ENCODE assay signal across 1 cellular context in the genomic region with DNA sequence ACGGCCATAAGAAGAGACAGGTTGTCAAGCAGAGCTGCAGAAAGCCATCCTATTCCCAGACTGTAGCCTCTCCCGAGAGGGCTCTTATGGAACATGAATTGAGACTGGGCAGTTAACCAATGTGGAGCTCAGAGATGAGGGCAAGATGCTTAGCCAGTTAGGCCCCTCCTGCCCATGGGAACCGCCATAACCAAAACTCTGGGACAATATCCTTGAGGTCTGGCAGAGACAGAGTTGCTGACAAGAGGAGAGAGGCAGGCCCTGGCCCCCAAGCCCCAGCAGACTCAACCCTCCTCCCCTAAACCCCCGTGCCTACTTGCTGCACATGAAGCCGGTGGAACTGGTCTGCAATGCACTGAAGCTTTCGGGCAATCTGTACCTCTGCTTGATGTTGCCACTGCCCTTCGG.
TF ChIP-seq lines count a peak whose summit lies in the region.

No MANE protein-coding gene starts in this region.

TF ChIP-seq in GM12878, 131 proteins besides CTCF, POLR2A, EP300 and RAD21:
- TF ChIP-seq ZNF622 (IDR thresholded peaks at IDR 0.05): no peak
- no peak for TF ChIP-seq YBX1 (IDR thresholded peaks at IDR 0.05)
- TF ChIP-seq TCF3 (IDR thresholded peaks at IDR 0.05; ENCODE audit: borderline replicate concordance, insufficient read depth, low read depth, low read length): no peak
- TF ChIP-seq NR2C2 (IDR thresholded peaks at IDR 0.05; ENCODE audit: borderline replicate concordance, control insufficient read depth, insufficient read length, low read depth): no peak
- TF ChIP-seq ZNF24 (IDR thresholded peaks at IDR 0.05): no peak
- TF ChIP-seq, protein P1, sequence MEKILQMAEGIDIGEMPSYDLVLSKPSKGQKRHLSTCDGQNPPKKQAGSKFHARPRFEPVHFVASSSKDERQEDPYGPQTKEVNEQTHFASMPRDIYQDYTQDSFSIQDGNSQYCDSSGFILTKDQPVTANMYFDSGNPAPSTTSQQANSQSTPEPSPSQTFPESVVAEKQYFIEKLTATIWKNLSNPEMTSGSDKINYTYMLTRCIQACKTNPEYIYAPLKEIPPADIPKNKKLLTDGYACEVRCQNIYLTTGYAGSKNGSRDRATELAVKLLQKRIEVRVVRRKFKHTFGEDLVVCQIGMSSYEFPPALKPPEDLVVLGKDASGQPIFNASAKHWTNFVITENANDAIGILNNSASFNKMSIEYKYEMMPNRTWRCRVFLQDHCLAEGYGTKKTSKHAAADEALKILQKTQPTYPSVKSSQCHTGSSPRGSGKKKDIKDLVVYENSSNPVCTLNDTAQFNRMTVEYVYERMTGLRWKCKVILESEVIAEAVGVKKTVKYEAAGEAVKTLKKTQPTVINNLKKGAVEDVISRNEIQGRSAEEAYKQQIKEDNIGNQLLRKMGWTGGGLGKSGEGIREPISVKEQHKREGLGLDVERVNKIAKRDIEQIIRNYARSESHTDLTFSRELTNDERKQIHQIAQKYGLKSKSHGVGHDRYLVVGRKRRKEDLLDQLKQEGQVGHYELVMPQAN (conservative IDR thresholded peaks at IDR 0.05): no peak
- TF ChIP-seq, protein P2, sequence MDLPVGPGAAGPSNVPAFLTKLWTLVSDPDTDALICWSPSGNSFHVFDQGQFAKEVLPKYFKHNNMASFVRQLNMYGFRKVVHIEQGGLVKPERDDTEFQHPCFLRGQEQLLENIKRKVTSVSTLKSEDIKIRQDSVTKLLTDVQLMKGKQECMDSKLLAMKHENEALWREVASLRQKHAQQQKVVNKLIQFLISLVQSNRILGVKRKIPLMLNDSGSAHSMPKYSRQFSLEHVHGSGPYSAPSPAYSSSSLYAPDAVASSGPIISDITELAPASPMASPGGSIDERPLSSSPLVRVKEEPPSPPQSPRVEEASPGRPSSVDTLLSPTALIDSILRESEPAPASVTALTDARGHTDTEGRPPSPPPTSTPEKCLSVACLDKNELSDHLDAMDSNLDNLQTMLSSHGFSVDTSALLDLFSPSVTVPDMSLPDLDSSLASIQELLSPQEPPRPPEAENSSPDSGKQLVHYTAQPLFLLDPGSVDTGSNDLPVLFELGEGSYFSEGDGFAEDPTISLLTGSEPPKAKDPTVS (IDR thresholded peaks at IDR 0.05; ENCODE audit: low read depth, low read length): no peak
- TF ChIP-seq, protein P3, sequence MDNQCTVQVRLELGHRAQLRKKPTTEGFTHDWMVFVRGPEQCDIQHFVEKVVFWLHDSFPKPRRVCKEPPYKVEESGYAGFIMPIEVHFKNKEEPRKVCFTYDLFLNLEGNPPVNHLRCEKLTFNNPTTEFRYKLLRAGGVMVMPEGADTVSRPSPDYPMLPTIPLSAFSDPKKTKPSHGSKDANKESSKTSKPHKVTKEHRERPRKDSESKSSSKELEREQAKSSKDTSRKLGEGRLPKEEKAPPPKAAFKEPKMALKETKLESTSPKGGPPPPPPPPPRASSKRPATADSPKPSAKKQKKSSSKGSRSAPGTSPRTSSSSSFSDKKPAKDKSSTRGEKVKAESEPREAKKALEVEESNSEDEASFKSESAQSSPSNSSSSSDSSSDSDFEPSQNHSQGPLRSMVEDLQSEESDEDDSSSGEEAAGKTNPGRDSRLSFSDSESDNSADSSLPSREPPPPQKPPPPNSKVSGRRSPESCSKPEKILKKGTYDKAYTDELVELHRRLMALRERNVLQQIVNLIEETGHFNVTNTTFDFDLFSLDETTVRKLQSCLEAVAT (IDR thresholded peaks at IDR 0.05): no peak
- TF ChIP-seq POU2F2 (IDR thresholded peaks at IDR 0.05; ENCODE audit: borderline replicate concordance, low read depth, low read length): no peak
- TF ChIP-seq STAT3 (IDR thresholded peaks at IDR 0.05; ENCODE audit: low read depth, low read length): no peak
- no peak for TF ChIP-seq POLR2AphosphoS2 (IDR thresholded peaks at IDR 0.05; ENCODE audit: low read depth, low read length)
- TF ChIP-seq SPI1 (IDR thresholded peaks at IDR 0.05; ENCODE audit: borderline replicate concordance, insufficient read depth, low read depth, low read length): no peak
- no peak for TF ChIP-seq BCLAF1 (IDR thresholded peaks at IDR 0.05)
- TF ChIP-seq JUND (IDR thresholded peaks at IDR 0.05; ENCODE audit: low read depth, low read length): no peak
- no peak for TF ChIP-seq CEBPB (IDR thresholded peaks at IDR 0.05; ENCODE audit: borderline replicate concordance in 1 of 2, low read depth in 2 of 2, low read length in 2 of 2)
- no peak for TF ChIP-seq MEF2B (IDR thresholded peaks at IDR 0.05; ENCODE audit: partially characterized antibody, poor library complexity, severe bottlenecking)
- TF ChIP-seq NFIC (IDR thresholded peaks at IDR 0.05; ENCODE audit: low read depth, low read length): no peak
- TF ChIP-seq SIX5 (IDR thresholded peaks at IDR 0.05; ENCODE audit: low read depth, low read length, severe bottlenecking): no peak
- no peak for TF ChIP-seq BMI1 (IDR thresholded peaks at IDR 0.05; ENCODE audit: borderline replicate concordance)
- no peak for TF ChIP-seq HDGF (IDR thresholded peaks at IDR 0.05)
